8 cellular contexts compared by ENCODE assay signal in the genomic region with DNA sequence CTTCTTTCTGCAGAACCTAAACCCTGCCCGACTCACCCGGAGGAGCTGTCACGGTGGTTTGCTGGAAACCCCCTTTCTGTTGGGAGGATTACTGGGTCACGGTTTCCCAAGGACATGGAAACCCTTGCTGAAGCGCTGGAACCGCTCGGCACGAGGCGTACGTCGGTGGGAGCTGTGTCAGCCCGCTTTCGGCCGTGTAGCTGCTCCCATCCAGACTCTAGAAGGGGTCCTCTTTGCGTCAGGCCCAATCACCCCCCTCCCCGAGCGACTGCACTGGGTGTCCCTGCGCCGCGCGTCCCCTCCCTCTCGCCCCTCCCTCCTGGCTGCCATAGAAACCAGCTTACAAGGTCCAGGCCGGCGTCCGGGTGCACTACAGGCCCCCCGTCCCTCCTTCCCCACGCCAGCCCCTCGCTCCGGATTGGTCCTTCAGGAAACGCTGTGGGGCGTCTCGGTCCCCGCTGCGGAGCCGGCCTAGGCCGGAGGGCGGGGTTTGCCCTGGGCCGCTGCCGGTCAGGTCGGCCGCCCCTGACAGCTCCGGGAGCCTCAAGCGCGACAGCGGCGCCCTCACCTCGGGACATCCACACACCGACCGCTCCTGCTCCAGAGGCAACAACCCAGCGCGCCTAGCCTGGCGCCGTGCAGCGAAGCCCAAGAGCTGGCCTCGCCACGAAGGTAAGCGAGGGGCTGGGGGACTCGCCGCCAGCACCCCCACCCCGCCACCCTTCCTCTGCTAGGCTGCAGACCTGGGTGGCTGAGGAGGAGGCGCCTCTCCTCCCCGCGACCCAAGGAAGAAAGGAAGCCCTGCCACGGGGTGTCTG. TPM values are rescaled to one million over a fixed set of nuclear protein-coding genes. Genes with fewer than 3 reads are reported as not detected.
DNase-seq lines count a peak whose midpoint lies in the region; ATAC-seq and TF ChIP-seq lines count a peak whose summit lies in the region.

A gene (plus strand): TSS at position 486 of the 818 bp plus-strand sequence. CDS start 53,551 bp downstream, outside the sequence.

- peaks cover 15% of the 10 kb centered on the region for H3K27me3 Mint-ChIP-seq in activated CD4-positive, alpha-beta T cell treated with anti-CD3 and anti-CD28 coated beads, Interleukin-2, amount 10 ng/mL, durations not matched to agents 24 days and 14 days

- DNase-seq in GM03348 (ENCODE audit: low spot score) (peak; percentile 73), MG63 (peak; percentile 31), dorsolateral prefrontal cortex (peak; percentile 78 to 94 (median 92)), lower leg skin (ENCODE audit: low spot score in 2 of 2) (peak; percentile 35 to 91), cortex of kidney (lab: John Stamatoyannopoulos, UW) (no peak)
- peak; percentile 85 for DNase-seq in activated CD4-positive, alpha-beta T cell treated with anti-CD3 and anti-CD28 coated beads, Interleukin-2, amount 10 ng/mL, durations not matched to agents 24 days and 14 days
- peak; percentile 42 for DNase-seq in stimulated activated CD4-positive, alpha-beta T cell treated with anti-CD3 and anti-CD28 coated beads, Interleukin-4, amount 100 ng/mL, for 1 hour

- H3K27ac Mint-ChIP-seq in activated CD4-positive, alpha-beta T cell treated with anti-CD3 and anti-CD28 coated beads, Interleukin-2, amount 10 ng/mL, durations not matched to agents 24 days and 14 days = peak within 1 kb of the TSS; percentile 86

- peak within 1 kb of the TSS; percentile 86 for H3K4me3 Mint-ChIP-seq in activated CD4-positive, alpha-beta T cell treated with anti-CD3 and anti-CD28 coated beads, Interleukin-2, amount 10 ng/mL, durations not matched to agents 24 days and 14 days

- no peaks in the 10 kb centered on the region for H3K9me3 Mint-ChIP-seq in activated CD4-positive, alpha-beta T cell treated with anti-CD3 and anti-CD28 coated beads, Interleukin-2, amount 10 ng/mL, durations not matched to agents 24 days and 14 days

- H3K36me3 Mint-ChIP-seq in activated CD4-positive, alpha-beta T cell treated with anti-CD3 and anti-CD28 coated beads, Interleukin-2, amount 10 ng/mL, durations not matched to agents 24 days and 14 days (ENCODE audit: low read depth) = peaks cover 4% of the 10 kb centered on the region

- no peaks in the 10 kb centered on the region for H3K9me3 ChIP-seq in MG63

- intact Hi-C loops in activated CD4-positive, alpha-beta T cell treated with anti-CD3 and anti-CD28 coated beads, Interleukin-2, amount 10 ng/mL, durations not matched to agents 24 days and 14 days (cut with micrococcal nuclease) = loop anchor here (2.0 to 5.0 kb wide), 2 partner anchors 185 to 197 kb away; no protein-coding TSS in a partner anchor
- intact Hi-C loops in dorsolateral prefrontal cortex (cut with DNase I) = loop anchor here (1.0 to 5.0 kb wide), 9 partner anchors 70 to 200 kb away; a partner anchor contains a TSS
- intact Hi-C loops in lower leg skin (cut with DNase I; ENCODE audit: low total_unique reads) = no loop called here

- H3K4me1 Mint-ChIP-seq in activated CD4-positive, alpha-beta T cell treated with anti-CD3 and anti-CD28 coated beads, Interleukin-2, amount 10 ng/mL, durations not matched to agents 24 days and 14 days = peaks cover 31% of the 10 kb centered on the region

- 1 to 3% methylated on average over 37 to 51 of the region's 64 CpGs for WGBS in lower leg skin, 2 donors

- peak within 1 kb of the TSS; percentile 19 to 96 (median 91) for H3K27ac ChIP-seq in dorsolateral prefrontal cortex

- ATAC-seq in GM21786 (IDR thresholded peaks at IDR 0.05; ENCODE audit: unreplicated experiment) = peak; percentile 66

- H3K27me3 ChIP-seq in MG63 = no peaks in the 10 kb centered on the region; the same call in 1 of the 2 replicates
- H3K27me3 ChIP-seq in dorsolateral prefrontal cortex = no peaks in the 10 kb centered on the region

- H3K4me3 ChIP-seq in MG63 (peak within 1 kb of the TSS; percentile 40), dorsolateral prefrontal cortex (peak within 1 kb of the TSS; percentile 56 to 95 (median 85)), lower leg skin (ENCODE audit: low read depth, poor library complexity, severe bottlenecking) (peak within 1 kb of the TSS; percentile 36)

- TF ChIP-seq CTCF in dorsolateral prefrontal cortex (IDR thresholded peaks at IDR 0.05 in 54 of 56, conservative IDR thresholded peaks at IDR 0.05 in 2 of 56; ENCODE audit: low read depth in 1 of 56, partially characterized antibody in 56 of 56) = peak in 6 of 56 donors; percentile 8 to 29 (median 14)
- TF ChIP-seq CTCF in lower leg skin (IDR thresholded peaks at IDR 0.05) = no peak

- no peaks in the 10 kb centered on the region for H3K36me3 ChIP-seq in MG63

- no peak for TF ChIP-seq POLR2A in lower leg skin (IDR thresholded peaks at IDR 0.05)

RNA-seq across cellular contexts. Expression of the gene that starts here (rescaled TPM):
- total RNA-seq in MG63 (2014; rRNA removed; shearing (Covaris generic); ENCODE audit: low replicate concordance) = not detected in 2 replicates
- total RNA-seq in activated CD4-positive, alpha-beta T cell treated with anti-CD3 and anti-CD28 coated beads, Interleukin-2, amount 10 ng/mL, durations not matched to agents 24 days and 14 days = 0.82 and 0.97 TPM in 2 replicates
- total RNA-seq in dorsolateral prefrontal cortex = 10 to 100 TPM; 14.2 to 33.1 (median 26.1) TPM
- total RNA-seq in lower leg skin = 1 to 10 TPM in 1 of 4 donors, under 1 TPM in 2, not detected in 1; 0.44 to 2.5 (median 0.65) TPM

Comparison
In these comparisons a context has a peak if more than half of its experiments do, and no peak if none do; other contexts are left out.
1. Peak in DNase-seq and H3K4me3 ChIP-seq in MG63; RNA of the gene not detected or under 1 TPM.
2. Peak in DNase-seq in activated CD4-positive, alpha-beta T cell treated with anti-CD3 and anti-CD28 coated beads, Interleukin-2, amount 10 ng/mL, durations not matched to agents 24 days and 14 days; RNA of the gene not detected or under 1 TPM.